In genomic region chr21:14982336-14982735, GRCh38 we compare ENCODE assay signal across 22 cellular contexts.
"Had no signal": no experiment of that assay in that cellular context is flagged by ENCODE, and none has a peak within 500 bp of the region (broad histone marks: within the 10 kb centered on the region; RNA-seq: fewer than 3 reads in every experiment).

No MANE protein-coding gene starts in this region.

- H3K27ac Mint-ChIP-seq: activated CD4-positive, alpha-beta memory T cell treated with anti-CD3 and anti-CD28 coated beads for 36 hours; activated naive CD8-positive, alpha-beta T cell treated with anti-CD3 and anti-CD28 coated beads, Interleukin-2, amount 10 ng/mL, durations not matched to agents 7 days and 5 days; activated T-helper 17 cell treated with anti-CD3 and anti-CD28 coated beads, Interleukin-2, amount 50 U/mL, for 72 hours; endodermal cell; memory B cell; stimulated activated memory B cell treated with anti-CD40 and anti-IgM and Interleukin-4, amounts not matched to agents 10 μg/mL and 1 μg/mL and 100 μg/mL, for 72 hours had no signal

- H3K9me3 Mint-ChIP-seq: activated CD4-positive, alpha-beta memory T cell treated with anti-CD3 and anti-CD28 coated beads for 36 hours; activated naive CD8-positive, alpha-beta T cell treated with anti-CD3 and anti-CD28 coated beads, Interleukin-2, amount 10 ng/mL, durations not matched to agents 7 days and 5 days; activated T-helper 17 cell treated with anti-CD3 and anti-CD28 coated beads, Interleukin-2, amount 50 U/mL, for 72 hours; memory B cell; stimulated activated memory B cell treated with anti-CD40 and anti-IgM and Interleukin-4, amounts not matched to agents 10 μg/mL and 1 μg/mL and 100 μg/mL, for 72 hours had no signal

- H3K27me3 Mint-ChIP-seq: activated CD4-positive, alpha-beta memory T cell treated with anti-CD3 and anti-CD28 coated beads for 36 hours; activated naive CD8-positive, alpha-beta T cell treated with anti-CD3 and anti-CD28 coated beads, Interleukin-2, amount 10 ng/mL, durations not matched to agents 7 days and 5 days; activated T-helper 17 cell treated with anti-CD3 and anti-CD28 coated beads, Interleukin-2, amount 50 U/mL, for 72 hours; memory B cell; naive thymus-derived CD4-positive, alpha-beta T cell; stimulated activated memory B cell treated with anti-CD40 and anti-IgM and Interleukin-4, amounts not matched to agents 10 μg/mL and 1 μg/mL and 100 μg/mL, for 72 hours had no signal

- DNase-seq: activated CD4-positive, alpha-beta memory T cell treated with anti-CD3 and anti-CD28 coated beads for 36 hours; activated naive CD4-positive, alpha-beta T cell; activated naive CD8-positive, alpha-beta T cell treated with anti-CD3 and anti-CD28 coated beads, Interleukin-2, amount 10 ng/mL, durations not matched to agents 7 days and 5 days; body of pancreas; caudate nucleus; dorsolateral prefrontal cortex; endodermal cell; erythroblast; heart right ventricle; left ventricle myocardium superior; mucosa of descending colon; naive thymus-derived CD4-positive, alpha-beta T cell; pancreas; stimulated activated CD4-positive, alpha-beta T cell treated with anti-CD3 and anti-CD28 coated beads, Interleukin-4, amount 100 ng/mL, for 1 hour; T-helper 2 cell; testis; upper lobe of right lung had no signal

- H3K27ac ChIP-seq: body of pancreas, dorsolateral prefrontal cortex, heart right ventricle, pancreas, testis, upper lobe of right lung had no signal

- ATAC-seq: activated T-helper 17 cell treated with anti-CD3 and anti-CD28 coated beads, Interleukin-2, amount 50 U/mL, for 72 hours; body of pancreas; heart right ventricle; left ventricle myocardium superior; mucosa of descending colon; naive thymus-derived CD4-positive, alpha-beta T cell; pancreas; sciatic nerve; stimulated activated memory B cell treated with anti-CD40 and anti-IgM and Interleukin-4, amounts not matched to agents 10 μg/mL and 1 μg/mL and 100 μg/mL, for 72 hours; upper lobe of right lung had no signal

- H3K4me3 Mint-ChIP-seq: activated CD4-positive, alpha-beta memory T cell treated with anti-CD3 and anti-CD28 coated beads for 36 hours; activated naive CD8-positive, alpha-beta T cell treated with anti-CD3 and anti-CD28 coated beads, Interleukin-2, amount 10 ng/mL, durations not matched to agents 7 days and 5 days; activated T-helper 17 cell treated with anti-CD3 and anti-CD28 coated beads, Interleukin-2, amount 50 U/mL, for 72 hours; endodermal cell; memory B cell; naive thymus-derived CD4-positive, alpha-beta T cell; stimulated activated memory B cell treated with anti-CD40 and anti-IgM and Interleukin-4, amounts not matched to agents 10 μg/mL and 1 μg/mL and 100 μg/mL, for 72 hours had no signal

- H3K4me1 Mint-ChIP-seq: stimulated activated memory B cell treated with anti-CD40 and anti-IgM and Interleukin-4, amounts not matched to agents 10 μg/mL and 1 μg/mL and 100 μg/mL, for 72 hours had no signal

- H3K9me3 ChIP-seq: body of pancreas, mucosa of descending colon, pancreas, testis, upper lobe of right lung had no signal

- H3K27me3 ChIP-seq: body of pancreas, dorsolateral prefrontal cortex, heart right ventricle, pancreas, testis, upper lobe of right lung had no signal

- H3K4me1 ChIP-seq: upper lobe of right lung had no signal

- H3K4me2 ChIP-seq: smooth muscle cell had no signal

- H3K36me3 ChIP-seq: pancreas had no signal

- H3K4me3 ChIP-seq: body of pancreas, dorsolateral prefrontal cortex, heart right ventricle, mucosa of descending colon, pancreas, smooth muscle cell, testis, upper lobe of right lung had no signal
